ENCODE assay signal across 8 cellular contexts in genomic region chr16:57795431-57795878, GRCh38. TPM values are rescaled to one million over a fixed set of nuclear protein-coding genes. Genes with fewer than 3 reads are reported as not detected.
DNase-seq lines count a peak whose midpoint lies in the region; ATAC-seq and TF ChIP-seq lines count a peak whose summit lies in the region.

No MANE protein-coding gene starts in this region.

- no peak overlapping the region for H3K18ac ChIP-seq in neuronal stem cell (ENCODE audit: low read length)

- H3K79me1 ChIP-seq in neuronal stem cell (ENCODE audit: low read depth, low read length): no peaks in the 10 kb centered on the region

- H3K4me2 ChIP-seq in neuronal stem cell (ENCODE audit: insufficient read depth, low read length, poor library complexity, severe bottlenecking): no peak overlapping the region

- H3K27me3 ChIP-seq in MG63 (no peaks in the 10 kb centered on the region), neuronal stem cell (ENCODE audit: control insufficient read depth in 3 of 3, insufficient read depth in 3 of 3, low read depth in 1 of 3, low read length in 3 of 3) (peaks cover 0 to 34% (median 0%) of the 10 kb centered on the region in 3 experiments)

- H3K36me3 ChIP-seq in MG63 (peaks cover 97% of the 10 kb centered on the region), neuronal stem cell (replicated peaks in 1 of 2; ENCODE audit: control insufficient read depth in 2 of 2, insufficient read depth in 2 of 2, low read length in 2 of 2) (no peaks in the 10 kb centered on the region)

- no peak overlapping the region for H4K91ac ChIP-seq in neuronal stem cell (ENCODE audit: low read depth, low read length, poor library complexity)

- no peak overlapping the region for H3K23ac ChIP-seq in neuronal stem cell (ENCODE audit: low read depth, low read length, poor library complexity)

- no peak overlapping the region for H3K4me3 Mint-ChIP-seq in endothelial cell (ENCODE audit: unreplicated experiment)
- no peak overlapping the region for H3K4me3 Mint-ChIP-seq in T-helper 2 cell treated with Interferon-gamma antibody and Interleukin-4, amounts not matched to agents 5 μg/mL and 100 μg/mL, for 36 hours

- peak; percentile 35 for TF ChIP-seq CTCF in endothelial cell (IDR thresholded peaks at IDR 0.05; ENCODE audit: unreplicated experiment)

- H2BK120ac ChIP-seq in neuronal stem cell (ENCODE audit: low read depth, low read length): no peak overlapping the region

- DNase-seq in A172 (ENCODE audit: low spot score) (peak; percentile 48), ELR (ENCODE audit: low read depth) (peak; percentile 63), MG63 (peak; percentile 72), endothelial cell (ENCODE audit: low spot score) (peak; percentile 54), neuronal stem cell (ENCODE audit: low spot score) (no peak), dedifferentiated amniotic fluid mesenchymal stem cell (ENCODE audit: extremely low spot score) (no peak)
- no peak for DNase-seq in T-helper 2 cell treated with Interferon-gamma antibody and Interleukin-4, amounts not matched to agents 5 μg/mL and 100 μg/mL, for 36 hours (ENCODE audit: low spot score)

- H3K4ac ChIP-seq in neuronal stem cell (ENCODE audit: low read length): no peak overlapping the region

- no peak overlapping the region for H3K27ac Mint-ChIP-seq in endothelial cell (ENCODE audit: unreplicated experiment)
- H3K27ac Mint-ChIP-seq in T-helper 2 cell treated with Interferon-gamma antibody and Interleukin-4, amounts not matched to agents 5 μg/mL and 100 μg/mL, for 36 hours: no peak overlapping the region

- no peak overlapping the region for H4K8ac ChIP-seq in neuronal stem cell (ENCODE audit: low read depth, low read length)

- H2BK15ac ChIP-seq in neuronal stem cell (ENCODE audit: low read length): no peak overlapping the region

- ATAC-seq in SK-N-SH treated with all-trans-retinoic acid at 6 μM for 48 hours: peak; percentile 77

- no peak overlapping the region for H2BK12ac ChIP-seq in neuronal stem cell (ENCODE audit: low read length)

- no peak overlapping the region for H3K4me3 ChIP-seq in MG63
- peak overlapping the region in 1 of 2 donors; percentile 53 for H3K4me3 ChIP-seq in neuronal stem cell (ENCODE audit: low read length in 2 of 2)

- no peak overlapping the region for H2BK5ac ChIP-seq in neuronal stem cell (ENCODE audit: low read length)

- no peaks in the 10 kb centered on the region for H3K9me3 Mint-ChIP-seq in endothelial cell (ENCODE audit: unreplicated experiment)
- no peaks in the 10 kb centered on the region for H3K9me3 Mint-ChIP-seq in T-helper 2 cell treated with Interferon-gamma antibody and Interleukin-4, amounts not matched to agents 5 μg/mL and 100 μg/mL, for 36 hours

- H3K9ac ChIP-seq in neuronal stem cell (ENCODE audit: low read depth, low read length, poor library complexity): no peak overlapping the region

- WGBS in neuronal stem cell (ENCODE audit: extremely low coverage in 2 of 2, insufficient read length in 2 of 2, insufficient replicate concordance in 1 of 2), 2 donors: no CpG with 5 or more reads among the region's 9 CpGs

- no peak overlapping the region for H3K27ac ChIP-seq in neuronal stem cell (replicated peaks; ENCODE audit: low read length)

- H3K9me3 ChIP-seq in MG63: no peaks in the 10 kb centered on the region
- no peaks in the 10 kb centered on the region for H3K9me3 ChIP-seq in neuronal stem cell (replicated peaks in 1 of 2; ENCODE audit: control insufficient read depth in 2 of 2, insufficient read depth in 1 of 2, low read depth in 1 of 2, low read length in 2 of 2)

- H3K4me1 ChIP-seq in neuronal stem cell (ENCODE audit: control insufficient read depth in 2 of 2, insufficient read depth in 1 of 2, low read depth in 1 of 2, low read length in 2 of 2): peaks cover 3 to 15% of the 10 kb centered on the region in 2 donors

- peak overlapping the region; percentile 72 for H2AFZ ChIP-seq in neuronal stem cell (ENCODE audit: low read length)

- peaks cover 17% of the 10 kb centered on the region for H3K27me3 Mint-ChIP-seq in endothelial cell (ENCODE audit: unreplicated experiment)
- peaks cover 19% of the 10 kb centered on the region for H3K27me3 Mint-ChIP-seq in T-helper 2 cell treated with Interferon-gamma antibody and Interleukin-4, amounts not matched to agents 5 μg/mL and 100 μg/mL, for 36 hours (ENCODE audit: low read depth)

- no peak overlapping the region for H2AK5ac ChIP-seq in neuronal stem cell (ENCODE audit: low read depth, low read length)

- H3K36me3 Mint-ChIP-seq in endothelial cell (ENCODE audit: low read depth, unreplicated experiment): peaks cover 6% of the 10 kb centered on the region
- no peaks in the 10 kb centered on the region for H3K36me3 Mint-ChIP-seq in T-helper 2 cell treated with Interferon-gamma antibody and Interleukin-4, amounts not matched to agents 5 μg/mL and 100 μg/mL, for 36 hours (ENCODE audit: low read depth)

- no peak overlapping the region for H3K14ac ChIP-seq in neuronal stem cell (ENCODE audit: low read length)

- peaks cover 28% of the 10 kb centered on the region for H3K4me1 Mint-ChIP-seq in endothelial cell (ENCODE audit: unreplicated experiment)
- H3K4me1 Mint-ChIP-seq in T-helper 2 cell treated with Interferon-gamma antibody and Interleukin-4, amounts not matched to agents 5 μg/mL and 100 μg/mL, for 36 hours (ENCODE audit: low read depth): peaks cover 13% of the 10 kb centered on the region

TF ChIP-seq in SK-N-SH treated with all-trans-retinoic acid at 6 μM for 48 hours, 23 proteins besides CTCF, POLR2A, EP300 and RAD21 (continues in another document):
- no peak for TF ChIP-seq ZNF565 (CRISPR knock-in tag; conservative IDR thresholded peaks at IDR 0.05; ENCODE audit: low read depth)
- no peak for TF ChIP-seq POU6F1 (CRISPR knock-in tag; IDR thresholded peaks at IDR 0.05; ENCODE audit: borderline replicate concordance, low read depth)
- TF ChIP-seq RARB (CRISPR knock-in tag; IDR thresholded peaks at IDR 0.05): no peak
- TF ChIP-seq SNAI2 (CRISPR knock-in tag; IDR thresholded peaks at IDR 0.05): no peak
- no peak for TF ChIP-seq PATZ1 (CRISPR knock-in tag; IDR thresholded peaks at IDR 0.05; ENCODE audit: borderline replicate concordance)
- no peak for TF ChIP-seq TOX (CRISPR knock-in tag; IDR thresholded peaks at IDR 0.05; ENCODE audit: borderline replicate concordance)
- no peak for TF ChIP-seq CSRNP3 (CRISPR knock-in tag; IDR thresholded peaks at IDR 0.05)
- no peak for TF ChIP-seq ZNF8 (CRISPR knock-in tag; IDR thresholded peaks at IDR 0.05)
- TF ChIP-seq ARNTL (CRISPR knock-in tag; IDR thresholded peaks at IDR 0.05; ENCODE audit: borderline replicate concordance, low read depth): no peak
- no peak for TF ChIP-seq OSR1 (CRISPR knock-in tag; IDR thresholded peaks at IDR 0.05)
- no peak for TF ChIP-seq GLIS3 (CRISPR knock-in tag; IDR thresholded peaks at IDR 0.05)
- no peak for TF ChIP-seq PPARA (CRISPR knock-in tag; IDR thresholded peaks at IDR 0.05; ENCODE audit: borderline replicate concordance)

RNA-seq across cellular contexts. Expression of gene KIFC3, which starts 6.8 kb away (rescaled TPM):
- total RNA-seq in A172 (2014; rRNA removed; shearing (Covaris generic)): 77.9 and 90.4 TPM in 2 replicates
- 196 and 322 TPM in 2 replicates for total RNA-seq in MG63 (2014; rRNA removed; shearing (Covaris generic); ENCODE audit: low replicate concordance)
- 15.4 TPM for total RNA-seq in endothelial cell (ENCODE audit: unreplicated experiment)
- 1.3 TPM for polyA plus RNA-seq in neuronal stem cell (2013, experiment 1 of 2)
- polyA plus RNA-seq in neuronal stem cell (2013, experiment 2 of 2): 1.1 TPM

RNA-seq across cellular contexts. Expression of gene KATNB1, which starts 59.9 kb away (rescaled TPM):
- total RNA-seq in A172 (2014; rRNA removed; shearing (Covaris generic)): 19.9 and 22.0 TPM in 2 replicates
- total RNA-seq in MG63 (2014; rRNA removed; shearing (Covaris generic); ENCODE audit: low replicate concordance): 22.6 and 62.7 TPM in 2 replicates
- total RNA-seq in endothelial cell (ENCODE audit: unreplicated experiment): 29.2 TPM
- 31.8 TPM for polyA plus RNA-seq in neuronal stem cell (2013, experiment 1 of 2)
- 30.8 TPM for polyA plus RNA-seq in neuronal stem cell (2013, experiment 2 of 2)

Comparison
In these comparisons a context has a peak if more than half of its experiments do, and no peak if none do; other contexts are left out.
1. DNase-seq: peak in A172 (single experiment), ELR (single experiment), MG63 (single experiment) and endothelial cell (single experiment); none in neuronal stem cell (single experiment), T-helper 2 cell treated with Interferon-gamma antibody and Interleukin-4, amounts not matched to agents 5 μg/mL and 100 μg/mL, for 36 hours (single experiment) and dedifferentiated amniotic fluid mesenchymal stem cell (single experiment).